In the genomic region with DNA sequence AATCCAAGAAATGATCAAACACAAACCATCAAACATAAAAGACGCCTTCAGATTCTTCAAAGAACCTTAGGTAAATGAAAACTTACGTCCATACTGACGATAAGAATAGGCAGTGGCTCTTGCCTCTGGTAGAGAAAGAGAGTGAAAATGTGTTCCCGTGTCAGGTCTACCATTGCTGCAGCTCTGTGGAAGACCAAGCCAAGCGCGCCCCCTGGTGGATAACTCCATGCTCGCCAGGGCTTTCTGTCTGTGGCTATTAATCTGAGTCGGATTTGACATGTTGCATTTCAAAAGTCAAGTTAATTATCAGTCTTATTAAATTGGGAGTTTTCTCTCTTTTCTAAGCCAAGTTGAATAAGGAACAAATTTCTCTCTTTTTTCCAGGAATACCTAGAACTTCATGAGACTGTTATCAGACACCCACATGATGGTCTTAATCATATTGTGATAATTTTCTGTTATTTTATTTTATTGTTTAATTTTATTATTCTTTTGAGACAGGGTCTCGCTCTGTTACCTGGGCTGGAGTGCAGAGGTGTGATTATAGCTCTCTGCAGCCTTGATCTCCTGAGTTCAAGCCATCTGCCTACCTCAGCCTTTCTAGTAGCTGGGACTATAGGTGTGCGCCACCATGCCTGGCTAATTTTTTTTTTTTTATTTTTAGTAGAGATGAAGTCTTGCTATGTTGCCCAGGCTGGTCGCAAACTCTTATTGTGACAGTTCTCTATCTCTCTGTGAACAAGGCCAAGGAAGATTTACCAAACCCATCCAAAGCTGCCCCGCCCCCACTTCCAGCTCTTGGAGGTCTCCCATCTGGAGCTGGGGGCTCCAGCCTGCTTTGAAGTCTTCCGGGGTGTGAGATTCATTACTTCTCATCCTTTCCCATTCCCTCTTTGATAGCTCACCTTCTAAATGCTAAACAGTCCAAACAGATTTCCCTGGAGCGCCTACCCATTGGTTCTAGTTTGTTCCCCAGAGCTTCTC, we compare ENCODE assay signal across 1 cellular context.
TF ChIP-seq lines count a peak whose summit lies in the region.

No MANE protein-coding gene starts in this region.

TF ChIP-seq in endothelial cell of umbilical vein, 7 proteins besides CTCF, POLR2A, EP300 and RAD21:
- TF ChIP-seq FOS (IDR thresholded peaks at IDR 0.05; ENCODE audit: borderline replicate concordance, insufficient read depth, low read length) = no peak
- no peak for TF ChIP-seq EZH2 (IDR thresholded peaks at IDR 0.05; ENCODE audit: borderline replicate concordance, low read depth, low read length, severe bottlenecking)
- no peak for TF ChIP-seq MYC (IDR thresholded peaks at IDR 0.05; ENCODE audit: low read depth, low read length)
- TF ChIP-seq POLR2AphosphoS5 (IDR thresholded peaks at IDR 0.05; ENCODE audit: insufficient read depth, low read depth, low read length) = no peak
- no peak for TF ChIP-seq GATA2 (IDR thresholded peaks at IDR 0.05; ENCODE audit: insufficient read depth, insufficient read length, low read depth, low read length)
- TF ChIP-seq, protein P1, sequence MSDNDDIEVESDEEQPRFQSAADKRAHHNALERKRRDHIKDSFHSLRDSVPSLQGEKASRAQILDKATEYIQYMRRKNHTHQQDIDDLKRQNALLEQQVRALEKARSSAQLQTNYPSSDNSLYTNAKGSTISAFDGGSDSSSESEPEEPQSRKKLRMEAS (IDR thresholded peaks at IDR 0.05; ENCODE audit: insufficient read depth, insufficient read length) = no peak
- no peak for TF ChIP-seq JUN (IDR thresholded peaks at IDR 0.05; ENCODE audit: borderline replicate concordance, insufficient read depth, insufficient read length, low read depth)
